In genomic region chr17:50153650-50154575, GRCh38 we compare ENCODE assay signal across 10 cellular contexts. TPM values are rescaled to one million over a fixed set of nuclear protein-coding genes. Genes with fewer than 3 reads are reported as not detected.
DNase-seq lines count a peak whose midpoint lies in the region; ATAC-seq and TF ChIP-seq lines count a peak whose summit lies in the region.
"Had no signal": no experiment of that assay in that cellular context is flagged by ENCODE, and none has a peak within 500 bp of the region (broad histone marks: within the 10 kb centered on the region; RNA-seq: fewer than 3 reads in every experiment).

No MANE protein-coding gene starts in this region.

- no peaks in the 10 kb centered on the region for H3K9me3 ChIP-seq in RWPE2 (ENCODE audit: severe bottlenecking)
- H3K9me3 ChIP-seq in sigmoid colon: no peaks in the 10 kb centered on the region

- H3K27me3 ChIP-seq in RWPE2 (ENCODE audit: insufficient read depth, poor library complexity, severe bottlenecking) (no peaks in the 10 kb centered on the region), sigmoid colon (no peaks in the 10 kb centered on the region)

- TF ChIP-seq EP300 in sigmoid colon (IDR thresholded peaks at IDR 0.05): no peak

- TF ChIP-seq POLR2A in sigmoid colon (IDR thresholded peaks at IDR 0.05): no peak

- no peaks in the 10 kb centered on the region for H3K36me3 ChIP-seq in RWPE2 (ENCODE audit: low read depth)
- H3K36me3 ChIP-seq in sigmoid colon: no peaks in the 10 kb centered on the region

- H3K36me3 Mint-ChIP-seq in Calu3 (ENCODE audit: insufficient read depth, unreplicated experiment): peaks cover 38% of the 10 kb centered on the region

- peak; percentile 26 for ATAC-seq in RWPE2 (ENCODE audit: low read depth)
- no peak for ATAC-seq in sciatic nerve
- ATAC-seq: left colon had no signal

- H3K4me1 ChIP-seq in RWPE2 (ENCODE audit: insufficient read depth, poor library complexity, severe bottlenecking) (peaks cover 30% of the 10 kb centered on the region), sigmoid colon (peaks cover 0 to 54% (median 49%) of the 10 kb centered on the region in 4 donors)

- DNase-seq in Calu3: peak; percentile 67
- no peak for DNase-seq in RWPE2 (ENCODE audit: low spot score)
- peak; percentile 53 for DNase-seq in fibroblast of pulmonary artery (ENCODE audit: low read depth)
- no peak for DNase-seq in sigmoid colon
- DNase-seq in cerebellar cortex (ENCODE audit: low spot score): no peak
- DNase-seq in sciatic nerve (ENCODE audit: low spot score): no peak
- no peak for DNase-seq in stimulated activated naive CD4-positive, alpha-beta T cell (lab: John Stamatoyannopoulos, UW)
- DNase-seq in stimulated activated CD4-positive, alpha-beta T cell treated with anti-CD3 and anti-CD28 coated beads, Interleukin-12 subunit alpha, Interleukin-12 subunit beta, amount 100 ng/mL, for 4 hours: no peak
- DNase-seq: left colon had no signal

- no TSS peak for BruUV-seq in Calu3 (replicated peaks; lab: Mats Ljungman, UMichigan)

- CTCF ChIA-PET in Calu3 (lab: Charles Lee): interaction anchor here (1.2 kb wide), 1 partner anchor 24 kb away, joined by 4 read pairs; no protein-coding TSS in a partner anchor

- no peaks in the 10 kb centered on the region for H3K9me3 Mint-ChIP-seq in Calu3 (ENCODE audit: low read depth, unreplicated experiment)

- no peaks in the 10 kb centered on the region for H3K27me3 Mint-ChIP-seq in Calu3 (ENCODE audit: unreplicated experiment)

- peaks cover 36% of the 10 kb centered on the region for H3K4me1 Mint-ChIP-seq in Calu3 (ENCODE audit: low read depth, unreplicated experiment)

- H3K4me3 ChIP-seq in RWPE2 (ENCODE audit: severe bottlenecking) (no peak overlapping the region), fibroblast of pulmonary artery (replicated peaks; ENCODE audit: low read depth, low read length) (no peak overlapping the region), sigmoid colon (no peak overlapping the region)

- 64 to 76% methylated on average over 16 of the region's 16 CpGs for WGBS in sigmoid colon, 2 donors

- intact Hi-C loops in Calu3 (cut with micrococcal nuclease; ENCODE audit: unreplicated experiment) (no loop called here), sigmoid colon (cut with DNase I) (no loop called here), sciatic nerve (cut with DNase I) (loop anchor here (10.0 kb wide), 1 partner anchor 59 kb away; the partner anchor contains the start of gene PDK2)

- no peak overlapping the region for H3K4me3 Mint-ChIP-seq in Calu3 (ENCODE audit: low read depth, unreplicated experiment)

- H3K27ac ChIP-seq in RWPE2 (ENCODE audit: poor library complexity, severe bottlenecking) (peak overlapping the region; percentile 95), sigmoid colon (peak overlapping the region; percentile 89 to 95 (median 92))

- TF ChIP-seq CTCF in Calu3 (IDR thresholded peaks at IDR 0.05; ENCODE audit: unreplicated experiment): no peak
- no peak for TF ChIP-seq CTCF in RWPE2 (IDR thresholded peaks at IDR 0.05; ENCODE audit: poor library complexity, severe bottlenecking)
- no peak for TF ChIP-seq CTCF in fibroblast of pulmonary artery (IDR thresholded peaks at IDR 0.05; ENCODE audit: low read length, missing control alignments)
- TF ChIP-seq CTCF in sigmoid colon (IDR thresholded peaks at IDR 0.05): no peak

- H3K27ac Mint-ChIP-seq in Calu3 (ENCODE audit: unreplicated experiment): peak overlapping the region; percentile 47

RNA-seq across cellular contexts. Expression of gene PPP1R9B, which starts 3.4 kb away (rescaled TPM):
- total RNA-seq in Calu3 (2022): 74.3 and 89.7 TPM in 2 replicates
- total RNA-seq in sigmoid colon: 10 to 100 TPM; 15.3 to 18.8 (median 16.8) TPM
- 10 to 100 TPM in 2 of 3 donors, 1 to 10 TPM in 1; 9.0 to 38.7 (median 10.9) TPM for polyA plus RNA-seq in sigmoid colon
- 58.8 TPM for total RNA-seq in sciatic nerve

RNA-seq across cellular contexts. Expression of gene SGCA, which starts 11.9 kb away (rescaled TPM):
- total RNA-seq in Calu3 (2022) (not detected in 2 replicates), sigmoid colon (10 to 100 TPM; 27.3 to 80.1 (median 56.1) TPM), sciatic nerve (3.5 TPM)
- 1 to 10 TPM; 2.5 to 7.2 (median 4.6) TPM for polyA plus RNA-seq in sigmoid colon
- total RNA-seq: SK-MEL-5 had no signal

RNA-seq across cellular contexts. Expression of gene SAMD14, which starts 24.0 kb away (rescaled TPM):
- total RNA-seq in Calu3 (2022): not detected in 2 replicates
- total RNA-seq in sigmoid colon: 1 to 10 TPM in 1 of 4 donors, under 1 TPM in 3; 0.16 to 2.5 (median 0.63) TPM
- polyA plus RNA-seq in sigmoid colon: 1 to 10 TPM in 2 of 3 donors, under 1 TPM in 1; 0.92 to 1.3 (median 1.2) TPM
- total RNA-seq in sciatic nerve: 2.5 TPM

RNA-seq across cellular contexts. Expression of gene COL1A1, which starts 47.5 kb away (rescaled TPM):
- 5.5 and 9.4 TPM in 2 replicates for total RNA-seq in Calu3 (2022)
- 100 to 1,000 TPM in 1 of 4 donors, 10 to 100 TPM in 3; 43.6 to 459 (median 71.4) TPM for total RNA-seq in sigmoid colon
- 10 to 100 TPM in 2 of 3 donors, 1 to 10 TPM in 1; 7.8 to 96.7 (median 10.2) TPM for polyA plus RNA-seq in sigmoid colon
- 262 TPM for total RNA-seq in sciatic nerve

RNA-seq across cellular contexts. Expression of gene PDK2, which starts 58.8 kb away (rescaled TPM):
- 29.5 and 39.1 TPM in 2 replicates for total RNA-seq in Calu3 (2022)
- 10 to 100 TPM; 40.3 to 82.8 (median 45.7) TPM for total RNA-seq in sigmoid colon
- 10 to 100 TPM; 23.1 to 56.5 (median 43.9) TPM for polyA plus RNA-seq in sigmoid colon
- total RNA-seq in sciatic nerve: 48.6 TPM

Comparison
In these comparisons a context has a peak if more than half of its experiments do, and no peak if none do; other contexts are left out.
1. DNase-seq: peak in Calu3 (single experiment) and fibroblast of pulmonary artery (single experiment); none in RWPE2 (single experiment), sigmoid colon (single experiment), cerebellar cortex (single experiment), sciatic nerve (single experiment), stimulated activated naive CD4-positive, alpha-beta T cell (0 of 6) and stimulated activated CD4-positive, alpha-beta T cell treated with anti-CD3 and anti-CD28 coated beads, Interleukin-12 subunit alpha, Interleukin-12 subunit beta, amount 100 ng/mL, for 4 hours (single experiment).